9 cellular contexts compared by ENCODE assay signal in the genomic region with DNA sequence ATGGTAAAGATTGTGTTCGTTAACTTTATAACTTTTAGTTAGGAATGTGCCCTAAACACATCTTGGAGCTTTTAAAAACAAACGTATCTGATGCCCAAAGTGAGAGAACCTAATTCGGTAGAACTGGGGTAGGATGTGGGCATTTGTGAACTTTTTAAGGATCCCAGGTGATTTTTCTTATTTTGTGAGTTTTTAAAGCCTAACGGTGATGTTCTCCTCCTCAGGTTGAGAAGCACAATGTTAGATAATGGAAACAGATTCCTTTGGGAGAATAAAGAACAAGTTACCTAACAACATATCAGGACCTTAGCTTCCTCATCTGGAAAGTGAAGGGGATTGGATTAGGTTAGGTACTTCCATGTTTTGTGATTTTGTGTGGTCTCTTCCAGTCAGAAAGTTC. TPM values are rescaled to one million over a fixed set of nuclear protein-coding genes. Genes with fewer than 3 reads are reported as not detected.
DNase-seq lines count a peak whose midpoint lies in the region; ATAC-seq and TF ChIP-seq lines count a peak whose summit lies in the region.
"Had no signal": no experiment of that assay in that cellular context is flagged by ENCODE, and none has a peak within 500 bp of the region (broad histone marks: within the 10 kb centered on the region; RNA-seq: fewer than 3 reads in every experiment).

No MANE protein-coding gene starts in this region.

- H3K4me1 ChIP-seq in SK-N-SH (ENCODE audit: control insufficient read depth in 1 of 2, insufficient read depth in 2 of 2, low read depth in 1 of 2, low read length in 1 of 2) (peaks cover 12 to 16% of the 10 kb centered on the region in 2 experiments; a peak in 3 of 4 replicates), mammary epithelial cell (ENCODE audit: insufficient read depth, low read length) (peaks cover 28% of the 10 kb centered on the region), lung (ENCODE audit: control insufficient read depth in 2 of 2, insufficient read depth in 2 of 2, low read length in 2 of 2) (peaks cover 3 to 5% of the 10 kb centered on the region in 2 donors), transverse colon (peaks cover 15 to 23% (median 20%) of the 10 kb centered on the region in 4 donors)

- H3K4me1 Mint-ChIP-seq in activated CD4-positive, alpha-beta T cell treated with anti-CD3 and anti-CD28 coated beads for 36 hours: peaks cover 34% of the 10 kb centered on the region
- H3K4me1 Mint-ChIP-seq in HFFc6 (ENCODE audit: low read depth): peaks cover 26% of the 10 kb centered on the region

- in situ Hi-C loops in mammary epithelial cell (cut with MboI; ENCODE audit: low sequenced_read_pairs in 2 of 2): loop anchor here in 1 of 2 donors (25.0 kb wide), 1 partner anchor 219 kb away; the partner anchor contains the start of genes TRIM47 and TRIM65
- in situ Hi-C loops in transverse colon (cut with MboI; ENCODE audit: low pct_ligation_motif_present in 1 of 4, low pct_unique_long_range_greater_than_20kb in 1 of 4, low sequenced_read_pairs in 3 of 4): no loop called here

- H3K4me2 ChIP-seq in SK-N-SH: peak overlapping the region; percentile 77
- H3K4me2 ChIP-seq in mammary epithelial cell (ENCODE audit: insufficient read depth, low read depth, low read length): peak overlapping the region; percentile 82

- peak overlapping the region; percentile 56; the same call in 1 of the 2 replicates for H2AFZ ChIP-seq in SK-N-SH (ENCODE audit: low read depth)
- peak overlapping the region; percentile 83 for H2AFZ ChIP-seq in mammary epithelial cell (ENCODE audit: low read depth, low read length)

- H3K9me3 ChIP-seq in SK-N-SH (no peaks in the 10 kb centered on the region), mammary epithelial cell (replicated peaks; ENCODE audit: insufficient read depth, low read length) (no peaks in the 10 kb centered on the region), lung (ENCODE audit: control insufficient read depth in 2 of 2, insufficient read depth in 1 of 2, low read length in 1 of 2) (no peaks in the 10 kb centered on the region), transverse colon (no peaks in the 10 kb centered on the region)

- POLR2A ChIA-PET in SK-N-SH (lab: Yijun Ruan, JAX): interaction anchor here (1.2 to 1.4 kb wide), 2 partner anchors 10 to 26 kb away, joined by 3 to 5 read pairs; no protein-coding TSS in a partner anchor
- POLR2A ChIA-PET in activated CD4-positive, alpha-beta T cell treated with anti-CD3 and anti-CD28 coated beads for 36 hours (lab: Charles Lee): interaction anchor here (1.5 kb wide), 1 partner anchor 112 kb away, joined by 3 read pairs; no protein-coding TSS in a partner anchor

- H4K20me1 ChIP-seq in SK-N-SH (ENCODE audit: insufficient read depth) (no peaks in the 10 kb centered on the region), mammary epithelial cell (ENCODE audit: insufficient read depth, low read length) (no peaks in the 10 kb centered on the region)

- no peak overlapping the region for H3K27ac Mint-ChIP-seq in activated CD4-positive, alpha-beta T cell treated with anti-CD3 and anti-CD28 coated beads for 36 hours
- H3K27ac Mint-ChIP-seq in HFFc6: no peak overlapping the region
- H3K27ac Mint-ChIP-seq: activated CD8-positive, alpha-beta T cell treated with anti-CD3 and anti-CD28 coated beads for 36 hours had no signal

- H3K27me3 Mint-ChIP-seq in activated CD4-positive, alpha-beta T cell treated with anti-CD3 and anti-CD28 coated beads for 36 hours: no peaks in the 10 kb centered on the region
- H3K27me3 Mint-ChIP-seq in HFFc6 (ENCODE audit: insufficient read depth): no peaks in the 10 kb centered on the region
- H3K27me3 Mint-ChIP-seq: activated CD8-positive, alpha-beta T cell treated with anti-CD3 and anti-CD28 coated beads for 36 hours had no signal

- ATAC-seq in SK-N-SH treated with all-trans-retinoic acid at 6 μM for 48 hours: no peak
- no peak for ATAC-seq in lung (ENCODE audit: insufficient read depth, low FRiP score)
- ATAC-seq in activated CD4-positive, alpha-beta T cell treated with anti-CD3 and anti-CD28 coated beads for 36 hours: no peak

- no peak for TF ChIP-seq POLR2A in transverse colon (IDR thresholded peaks at IDR 0.05)

- TF ChIP-seq RAD21 in SK-N-SH (IDR thresholded peaks at IDR 0.05; ENCODE audit: low read length): no peak

- TF ChIP-seq EP300 in SK-N-SH (IDR thresholded peaks at IDR 0.05; ENCODE audit: borderline replicate concordance in 1 of 2, low read depth in 1 of 2, low read length in 1 of 2) (no peak), transverse colon (IDR thresholded peaks at IDR 0.05; ENCODE audit: low read depth) (no peak)

- H3F3A ChIP-seq in SK-N-SH (replicated peaks; ENCODE audit: insufficient read depth): peaks cover 5% of the 10 kb centered on the region

- H3K4me3 ChIP-seq in SK-N-SH (ENCODE audit: low read depth in 2 of 2, low read length in 1 of 2) (peak overlapping the region; percentile 94 to 97), mammary epithelial cell (replicated peaks in 1 of 3; ENCODE audit: insufficient read depth in 1 of 3, low read depth in 2 of 3, low read length in 3 of 3) (peak overlapping the region; percentile 89 to 99 (median 94)), lung (peak overlapping the region; percentile 93), transverse colon (peak overlapping the region; percentile 62 to 98 (median 90))

- TF ChIP-seq CTCF in SK-N-SH (IDR thresholded peaks at IDR 0.05): no peak
- TF ChIP-seq CTCF in mammary epithelial cell (conservative IDR thresholded peaks at IDR 0.05 in 1 of 2, IDR thresholded peaks at IDR 0.05 in 1 of 2; ENCODE audit: extremely low read depth in 1 of 2, insufficient read depth in 1 of 2, low read depth in 1 of 2, low read length in 2 of 2): no peak
- TF ChIP-seq CTCF in lung (IDR thresholded peaks at IDR 0.05; ENCODE audit: control extremely low read depth, extremely low read depth): no peak
- no peak for TF ChIP-seq CTCF in transverse colon (IDR thresholded peaks at IDR 0.05)
- no peak for TF ChIP-seq CTCF in HFFc6 (IDR thresholded peaks at IDR 0.05)

- H3K27ac ChIP-seq in SK-N-SH (ENCODE audit: low read depth in 2 of 2, low read length in 1 of 2) (peak overlapping the region; percentile 79 to 81; a peak in 3 of 4 replicates), mammary epithelial cell (ENCODE audit: insufficient read depth, low read depth, low read length) (peak overlapping the region; percentile 97), lung (ENCODE audit: low read depth in 1 of 2, low read length in 1 of 2) (peak overlapping the region in 1 of 2 donors; percentile 95), transverse colon (peak overlapping the region; percentile 80 to 94 (median 90))

- H3K36me3 ChIP-seq in SK-N-SH (replicated peaks in 1 of 2; ENCODE audit: control insufficient read depth in 1 of 2, insufficient read depth in 2 of 2, low read length in 1 of 2) (peaks cover 39 to 64% of the 10 kb centered on the region in 2 experiments), mammary epithelial cell (ENCODE audit: insufficient read depth, low read length) (peaks cover 28% of the 10 kb centered on the region), lung (ENCODE audit: control insufficient read depth in 2 of 2, insufficient read depth in 2 of 2, low read length in 2 of 2) (peaks cover 12 to 23% of the 10 kb centered on the region in 2 donors), transverse colon (peaks cover 0 to 37% (median 10%) of the 10 kb centered on the region in 4 donors)

- 0% methylated on average over 4 of the region's 4 CpGs for WGBS in SK-N-SH (ENCODE audit: low lambda C conversion rate)
- 3% methylated on average over 4 of the region's 4 CpGs for WGBS in mammary epithelial cell (ENCODE audit: low coverage, missing lambda C conversion rate)
- WGBS in lung, 2 donors: 7 to 10% methylated on average over 4 of the region's 4 CpGs
- WGBS in transverse colon (ENCODE audit: low coverage in 1 of 2), 2 donors: 4 to 9% methylated on average over 4 of the region's 4 CpGs

- peaks cover 25% of the 10 kb centered on the region for H3K36me3 Mint-ChIP-seq in activated CD4-positive, alpha-beta T cell treated with anti-CD3 and anti-CD28 coated beads for 36 hours (ENCODE audit: low read depth)
- H3K36me3 Mint-ChIP-seq in HFFc6 (ENCODE audit: low read depth): peaks cover 19% of the 10 kb centered on the region

- dilution Hi-C loops in mammary epithelial cell (cut with HindIII; ENCODE audit: low sequenced_read_pairs): no loop called here

- no peak for DNase-seq in SK-N-SH
- DNase-seq in mammary epithelial cell: no peak
- no peak for DNase-seq in lung (ENCODE audit: low spot score)
- DNase-seq in transverse colon: no peak
- no peak for DNase-seq in activated CD4-positive, alpha-beta T cell treated with anti-CD3 and anti-CD28 coated beads for 36 hours
- DNase-seq in HFFc6: no peak
- no peak for DNase-seq in OCI-M2 (lab: John Stamatoyannopoulos, UW; ENCODE audit: unreplicated experiment)

- CTCF ChIA-PET in SK-N-SH (lab: Yijun Ruan, JAX) (interaction anchor here (0.7 to 5.9 kb wide), 16 partner anchors 8 to 163 kb away, joined by 3 to 75 read pairs (median 4); partner anchors contain the start of gene SMIM5), mammary epithelial cell (lab: Charles Lee; ENCODE audit: low non-redundant PET) (interaction anchor here (0.5 kb wide), 1 partner anchor 514 kb away, joined by 3 read pairs; no protein-coding TSS in a partner anchor)
- CTCF ChIA-PET in activated CD4-positive, alpha-beta T cell treated with anti-CD3 and anti-CD28 coated beads for 36 hours (lab: Charles Lee): interaction anchor here (1.4 to 5.1 kb wide), 5 partner anchors 13 to 115 kb away, joined by 4 to 55 read pairs (median 9); no protein-coding TSS in a partner anchor

- peak overlapping the region; percentile 93 for H3K9ac ChIP-seq in SK-N-SH
- H3K9ac ChIP-seq in mammary epithelial cell (ENCODE audit: insufficient read depth, low read length): peak overlapping the region; percentile 97

- H3K9me3 Mint-ChIP-seq in activated CD4-positive, alpha-beta T cell treated with anti-CD3 and anti-CD28 coated beads for 36 hours (ENCODE audit: low read depth): no peaks in the 10 kb centered on the region
- no peaks in the 10 kb centered on the region for H3K9me3 Mint-ChIP-seq in HFFc6
- H3K9me3 Mint-ChIP-seq: activated CD8-positive, alpha-beta T cell treated with anti-CD3 and anti-CD28 coated beads for 36 hours had no signal

- no TSS peak for BruUV-seq in mammary epithelial cell (replicated peaks; lab: Mats Ljungman, UMichigan)

- intact Hi-C loops in mammary epithelial cell (cut with micrococcal nuclease): no loop called here
- intact Hi-C loops in transverse colon (cut with DNase I; ENCODE audit: low total_unique reads): no loop called here
- intact Hi-C loops in activated CD4-positive, alpha-beta T cell treated with anti-CD3 and anti-CD28 coated beads for 36 hours (cut with DNase I, micrococcal nuclease): loop anchor here (1.0 to 5.0 kb wide), 11 partner anchors 79 to 636 kb away; partner anchors contain the start of genes ACOX1 (in 1 of the 2), CASKIN2 (in 1 of the 2), GGA3 (in 1 of the 2) and MIF4GD (in 1 of the 2)

- no peaks in the 10 kb centered on the region for H3K9me2 ChIP-seq in SK-N-SH

- peaks cover 80% of the 10 kb centered on the region for H3K79me2 ChIP-seq in SK-N-SH (ENCODE audit: insufficient read depth)
- H3K79me2 ChIP-seq in mammary epithelial cell (ENCODE audit: insufficient read depth, low read length): peaks cover 77% of the 10 kb centered on the region

- H3K27me3 ChIP-seq in SK-N-SH (ENCODE audit: insufficient read depth): no peaks in the 10 kb centered on the region
- H3K27me3 ChIP-seq in mammary epithelial cell (ENCODE audit: insufficient read depth, low read length): no peaks in the 10 kb centered on the region
- H3K27me3 ChIP-seq in lung (ENCODE audit: control insufficient read depth, insufficient read depth): no peaks in the 10 kb centered on the region
- H3K27me3 ChIP-seq in transverse colon: no peaks in the 10 kb centered on the region

- no peak overlapping the region for H3K4me3 Mint-ChIP-seq in activated CD4-positive, alpha-beta T cell treated with anti-CD3 and anti-CD28 coated beads for 36 hours
- no peak overlapping the region for H3K4me3 Mint-ChIP-seq in HFFc6
- H3K4me3 Mint-ChIP-seq: activated CD8-positive, alpha-beta T cell treated with anti-CD3 and anti-CD28 coated beads for 36 hours had no signal

RNA-seq across cellular contexts. Expression of gene SAP30BP, which starts 0.7 kb away (rescaled TPM):
- polyA plus RNA-seq in SK-N-SH (2012; rRNA removed) (145 and 158 TPM in 2 replicates), mammary epithelial cell (85.8 TPM), lung (10 to 100 TPM; 71.9 to 82.8 TPM)
- polyA plus RNA-seq in SK-N-SH (2012; cell fraction: cytosol; rRNA removed): 103 and 121 TPM in 2 replicates
- 387 and 410 TPM in 2 replicates for polyA plus RNA-seq in SK-N-SH (2012; cell fraction: nucleus; rRNA removed)
- total RNA-seq in mammary epithelial cell (100 to 1,000 TPM in 1 of 2 donors, 10 to 100 TPM in 1; 49.0 to 105 TPM), lung (10 to 100 TPM; 46.5 to 82.9 TPM), transverse colon (10 to 100 TPM; 49.0 to 83.8 (median 71.4) TPM)
- polyA minus RNA-seq in mammary epithelial cell: 78.9 TPM
- total RNA-seq in activated CD4-positive, alpha-beta T cell treated with anti-CD3 and anti-CD28 coated beads for 36 hours: 10 to 100 TPM; 87.8 to 100.0 TPM
- total RNA-seq in HFFc6 (2021; fragmentation: NEBNext Ultra II Directional; extraction: Animal tissue kit (Norgen Biotek cat#: 25700)): 10 to 100 TPM; 68.4 to 81.5 (median 71.4) TPM

RNA-seq across cellular contexts. Expression of gene RECQL5, which starts 0.9 kb away (rescaled TPM):
- polyA plus RNA-seq in SK-N-SH (2012; rRNA removed) (22.5 and 25.3 TPM in 2 replicates), mammary epithelial cell (14.5 TPM), lung (10 to 100 TPM; 16.4 to 28.5 TPM)
- polyA plus RNA-seq in SK-N-SH (2012; cell fraction: cytosol; rRNA removed): 8.8 and 11.4 TPM in 2 replicates
- polyA plus RNA-seq in SK-N-SH (2012; cell fraction: nucleus; rRNA removed): 179 and 199 TPM in 2 replicates
- total RNA-seq in mammary epithelial cell (10 to 100 TPM; 25.3 to 34.8 TPM), lung (10 to 100 TPM; 31.2 to 32.5 TPM), transverse colon (100 to 1,000 TPM in 2 of 4 donors, 10 to 100 TPM in 2; 25.1 to 129 (median 80.3) TPM)
- 27.2 TPM for polyA minus RNA-seq in mammary epithelial cell
- total RNA-seq in activated CD4-positive, alpha-beta T cell treated with anti-CD3 and anti-CD28 coated beads for 36 hours: 10 to 100 TPM; 36.4 to 40.5 TPM
- total RNA-seq in HFFc6 (2021; fragmentation: NEBNext Ultra II Directional; extraction: Animal tissue kit (Norgen Biotek cat#: 25700)): 10 to 100 TPM; 18.7 to 22.6 (median 21.2) TPM

RNA-seq across cellular contexts. Expression of gene SMIM5, which starts 34.6 kb away (rescaled TPM):
- polyA plus RNA-seq in SK-N-SH (2012; rRNA removed) (0.02 TPM in 1 of 2 replicates, not detected in the other), mammary epithelial cell (0.03 TPM), lung (1 to 10 TPM; 2.2 to 2.3 TPM)
- polyA plus RNA-seq in SK-N-SH (2012; cell fraction: cytosol; rRNA removed): not detected in 2 replicates
- 0.14 and 0.39 TPM in 2 replicates for polyA plus RNA-seq in SK-N-SH (2012; cell fraction: nucleus; rRNA removed)
- total RNA-seq in mammary epithelial cell (not detected), lung (1 to 10 TPM; 5.5 to 7.5 TPM), transverse colon (10 to 100 TPM in 3 of 4 donors, not detected in 1; 31.3 to 71.4 (median 50.0) TPM)
- not detected for polyA minus RNA-seq in mammary epithelial cell
- under 1 TPM; 0.12 to 0.14 TPM for total RNA-seq in activated CD4-positive, alpha-beta T cell treated with anti-CD3 and anti-CD28 coated beads for 36 hours
- total RNA-seq in HFFc6 (2021; fragmentation: NEBNext Ultra II Directional; extraction: Animal tissue kit (Norgen Biotek cat#: 25700)): under 1 TPM in 1 of 6 experiments, not detected in 5; 0.09 TPM

RNA-seq across cellular contexts. Expression of gene ITGB4, which starts 53.4 kb away (rescaled TPM):
- polyA plus RNA-seq in SK-N-SH (2012; rRNA removed) (3.6 and 7.0 TPM in 2 replicates), mammary epithelial cell (1,059 TPM), lung (10 to 100 TPM; 11.4 to 18.1 TPM)
- 1.7 and 3.3 TPM in 2 replicates for polyA plus RNA-seq in SK-N-SH (2012; cell fraction: cytosol; rRNA removed)
- polyA plus RNA-seq in SK-N-SH (2012; cell fraction: nucleus; rRNA removed): 8.6 and 11.2 TPM in 2 replicates
- total RNA-seq in mammary epithelial cell (1,000 to 10,000 TPM; 2,525 to 2,618 TPM), lung (10 to 100 TPM; 11.1 to 47.8 TPM), transverse colon (100 to 1,000 TPM; 196 to 323 (median 229) TPM)
- polyA minus RNA-seq in mammary epithelial cell: 2,510 TPM
- total RNA-seq in activated CD4-positive, alpha-beta T cell treated with anti-CD3 and anti-CD28 coated beads for 36 hours: 1 to 10 TPM in 1 of 2 experiments, under 1 TPM in 1; 0.62 to 1.5 TPM
- total RNA-seq in HFFc6 (2021; fragmentation: NEBNext Ultra II Directional; extraction: Animal tissue kit (Norgen Biotek cat#: 25700)): 1 to 10 TPM in 1 of 6 experiments, under 1 TPM in 4, not detected in 1; 0.28 to 1.0 (median 0.76) TPM

Comparison
In these comparisons a context has a peak if more than half of its experiments do, and no peak if none do; other contexts are left out.
1. intact Hi-C loops: an anchor here in activated CD4-positive, alpha-beta T cell treated with anti-CD3 and anti-CD28 coated beads for 36 hours (1.0 to 5.0 kb wide); none called in mammary epithelial cell and transverse colon.